1 cellular context compared by ENCODE assay signal in genomic region chr21:42522271-42522670, GRCh38.
TF ChIP-seq lines count a peak whose summit lies in the region.

No MANE protein-coding gene starts in this region.

TF ChIP-seq in K562, 482 proteins besides CTCF, POLR2A, EP300 and RAD21 (continued from another document):
- TF ChIP-seq CBFA2T2 (conservative IDR thresholded peaks at IDR 0.05) = no peak
TF ChIP-seq in K562: peak in this region for 1.
